Comparison of ENCODE assay signal across 14 cellular contexts in genomic region chr5:58404734-58405133, GRCh38. TPM values are rescaled to one million over a fixed set of nuclear protein-coding genes. Genes with fewer than 3 reads are reported as not detected.
DNase-seq lines count a peak whose midpoint lies in the region; ATAC-seq and TF ChIP-seq lines count a peak whose summit lies in the region.
"Had no signal": no experiment of that assay in that cellular context is flagged by ENCODE, and none has a peak within 500 bp of the region (broad histone marks: within the 10 kb centered on the region; RNA-seq: fewer than 3 reads in every experiment).

No MANE protein-coding gene starts in this region.

- no peaks in the 10 kb centered on the region for H3K4me1 Mint-ChIP-seq in activated T-helper 1 cell treated with anti-CD3 and anti-CD28 coated beads, Interleukin-12 subunit alpha, Interleukin-12 subunit beta, Interleukin-2, Interleukin-4 antibody, amounts not matched to agents 30 ng/mL and 10 ng/mL and 1 ng/mL, durations not matched to agents 14 hours and 24 hours and 36 hours (ENCODE audit: low read depth)
- H3K4me1 Mint-ChIP-seq: CD4-positive, alpha-beta memory T cell had no signal

- H3K36me3 ChIP-seq in RWPE2 (ENCODE audit: low read depth) (no peaks in the 10 kb centered on the region), suprapubic skin (no peaks in the 10 kb centered on the region)
- H3K36me3 ChIP-seq: BE2C had no signal

- no peak for TF ChIP-seq EP300 in suprapubic skin (IDR thresholded peaks at IDR 0.05)

- no peaks in the 10 kb centered on the region for H3K36me3 Mint-ChIP-seq in activated T-helper 1 cell treated with anti-CD3 and anti-CD28 coated beads, Interleukin-12 subunit alpha, Interleukin-12 subunit beta, Interleukin-2, Interleukin-4 antibody, amounts not matched to agents 30 ng/mL and 10 ng/mL and 1 ng/mL, durations not matched to agents 14 hours and 24 hours and 36 hours (ENCODE audit: low read depth)
- H3K36me3 Mint-ChIP-seq: CD4-positive, alpha-beta memory T cell had no signal

- H3K27me3 ChIP-seq in RWPE2 (ENCODE audit: insufficient read depth, poor library complexity, severe bottlenecking) (no peaks in the 10 kb centered on the region), suprapubic skin (no peaks in the 10 kb centered on the region)
- H3K27me3 ChIP-seq: BE2C had no signal

- H3K4me1 ChIP-seq in RWPE2 (ENCODE audit: insufficient read depth, poor library complexity, severe bottlenecking) (peaks cover 46% of the 10 kb centered on the region), suprapubic skin (peaks cover 17% of the 10 kb centered on the region)
- H3K4me1 ChIP-seq: BE2C had no signal

- no peak overlapping the region for H3K4me3 Mint-ChIP-seq in activated T-helper 1 cell treated with anti-CD3 and anti-CD28 coated beads, Interleukin-12 subunit alpha, Interleukin-12 subunit beta, Interleukin-2, Interleukin-4 antibody, amounts not matched to agents 30 ng/mL and 10 ng/mL and 1 ng/mL, durations not matched to agents 14 hours and 24 hours and 36 hours
- H3K4me3 Mint-ChIP-seq: CD4-positive, alpha-beta memory T cell had no signal

- no peak for TF ChIP-seq CTCF in RWPE2 (IDR thresholded peaks at IDR 0.05; ENCODE audit: poor library complexity, severe bottlenecking)
- TF ChIP-seq CTCF in fibroblast of the aortic adventitia (IDR thresholded peaks at IDR 0.05; ENCODE audit: insufficient read depth, low read length), result no peak
- no peak for TF ChIP-seq CTCF in suprapubic skin (IDR thresholded peaks at IDR 0.05)

- DNase-seq in RWPE2 (ENCODE audit: low spot score), result no peak
- DNase-seq in epithelial cell of prostate (ENCODE audit: low read depth, low spot score), result no peak
- DNase-seq in fibroblast of the aortic adventitia (ENCODE audit: low read depth), result peak; percentile 11
- DNase-seq in suprapubic skin (ENCODE audit: low spot score in 2 of 2), result no peak
- no peak for DNase-seq in AML-193 (lab: John Stamatoyannopoulos, UW)
- no peak for DNase-seq in cerebellum (ENCODE audit: low spot score)
- no peak for DNase-seq in activated T-helper 1 cell treated with anti-CD3 and anti-CD28 coated beads, Interleukin-12 subunit alpha, Interleukin-12 subunit beta, Interleukin-2, Interleukin-4 antibody, amounts not matched to agents 30 ng/mL and 10 ng/mL and 1 ng/mL, durations not matched to agents 14 hours and 24 hours and 36 hours (ENCODE audit: low spot score)
- DNase-seq: BE2C; CD4-positive, alpha-beta memory T cell; DMS79; EL; GM23248; H7 had no signal

- H3K9me3 Mint-ChIP-seq in activated T-helper 1 cell treated with anti-CD3 and anti-CD28 coated beads, Interleukin-12 subunit alpha, Interleukin-12 subunit beta, Interleukin-2, Interleukin-4 antibody, amounts not matched to agents 30 ng/mL and 10 ng/mL and 1 ng/mL, durations not matched to agents 14 hours and 24 hours and 36 hours, result no peaks in the 10 kb centered on the region
- H3K9me3 Mint-ChIP-seq: CD4-positive, alpha-beta memory T cell had no signal

- H3K4me3 ChIP-seq in RWPE2 (ENCODE audit: severe bottlenecking) (no peak overlapping the region), fibroblast of the aortic adventitia (ENCODE audit: low read depth, low read length) (no peak overlapping the region), suprapubic skin (no peak overlapping the region)
- H3K4me3 ChIP-seq: GM23248 had no signal

- no peak overlapping the region for H3K27ac Mint-ChIP-seq in activated T-helper 1 cell treated with anti-CD3 and anti-CD28 coated beads, Interleukin-12 subunit alpha, Interleukin-12 subunit beta, Interleukin-2, Interleukin-4 antibody, amounts not matched to agents 30 ng/mL and 10 ng/mL and 1 ng/mL, durations not matched to agents 14 hours and 24 hours and 36 hours
- H3K27ac Mint-ChIP-seq: CD4-positive, alpha-beta memory T cell had no signal

- no peak for TF ChIP-seq POLR2A in suprapubic skin (IDR thresholded peaks at IDR 0.05)

- intact Hi-C loops in activated T-helper 1 cell treated with anti-CD3 and anti-CD28 coated beads, Interleukin-12 subunit alpha, Interleukin-12 subunit beta, Interleukin-2, Interleukin-4 antibody, amounts not matched to agents 30 ng/mL and 10 ng/mL and 1 ng/mL, durations not matched to agents 14 hours and 24 hours and 36 hours (cut with micrococcal nuclease), result no loop called here

- ATAC-seq in RWPE2 (ENCODE audit: low read depth), result 0 out of 3 replicates have a peak, but pooled peaks have one; percentile 8

- H3K27me3 Mint-ChIP-seq in activated T-helper 1 cell treated with anti-CD3 and anti-CD28 coated beads, Interleukin-12 subunit alpha, Interleukin-12 subunit beta, Interleukin-2, Interleukin-4 antibody, amounts not matched to agents 30 ng/mL and 10 ng/mL and 1 ng/mL, durations not matched to agents 14 hours and 24 hours and 36 hours (ENCODE audit: insufficient read depth), result peaks cover 2% of the 10 kb centered on the region

- H3K27ac ChIP-seq in RWPE2 (ENCODE audit: poor library complexity, severe bottlenecking) (peak overlapping the region; percentile 66), epithelial cell of prostate (peak overlapping the region; percentile 77), suprapubic skin (peak overlapping the region; percentile 45)
- H3K27ac ChIP-seq: C4-2B, GM23248 had no signal

- H3K9me3 ChIP-seq in RWPE2 (ENCODE audit: severe bottlenecking) (no peaks in the 10 kb centered on the region), suprapubic skin (no peaks in the 10 kb centered on the region)
- H3K9me3 ChIP-seq: BE2C had no signal

- WGBS in suprapubic skin, result 51% methylated on average over 3 of the region's 3 CpGs

RNA-seq across cellular contexts. Expression of gene PLK2, which starts 55.2 kb away (rescaled TPM):
- 400 and 1,041 TPM in 2 replicates for total RNA-seq in fibroblast of the aortic adventitia (ENCODE audit: low replicate concordance)
- 100 to 1,000 TPM; 156 to 567 (median 328) TPM for total RNA-seq in suprapubic skin
- total RNA-seq in cerebellum, result 123 TPM
- 37.4 and 39.1 TPM in 2 replicates for total RNA-seq in activated T-helper 1 cell treated with anti-CD3 and anti-CD28 coated beads, Interleukin-12 subunit alpha, Interleukin-12 subunit beta, Interleukin-2, Interleukin-4 antibody, amounts not matched to agents 30 ng/mL and 10 ng/mL and 1 ng/mL, durations not matched to agents 14 hours and 24 hours and 36 hours
